Comparison of ENCODE assay signal across 8 cellular contexts in the genomic region with DNA sequence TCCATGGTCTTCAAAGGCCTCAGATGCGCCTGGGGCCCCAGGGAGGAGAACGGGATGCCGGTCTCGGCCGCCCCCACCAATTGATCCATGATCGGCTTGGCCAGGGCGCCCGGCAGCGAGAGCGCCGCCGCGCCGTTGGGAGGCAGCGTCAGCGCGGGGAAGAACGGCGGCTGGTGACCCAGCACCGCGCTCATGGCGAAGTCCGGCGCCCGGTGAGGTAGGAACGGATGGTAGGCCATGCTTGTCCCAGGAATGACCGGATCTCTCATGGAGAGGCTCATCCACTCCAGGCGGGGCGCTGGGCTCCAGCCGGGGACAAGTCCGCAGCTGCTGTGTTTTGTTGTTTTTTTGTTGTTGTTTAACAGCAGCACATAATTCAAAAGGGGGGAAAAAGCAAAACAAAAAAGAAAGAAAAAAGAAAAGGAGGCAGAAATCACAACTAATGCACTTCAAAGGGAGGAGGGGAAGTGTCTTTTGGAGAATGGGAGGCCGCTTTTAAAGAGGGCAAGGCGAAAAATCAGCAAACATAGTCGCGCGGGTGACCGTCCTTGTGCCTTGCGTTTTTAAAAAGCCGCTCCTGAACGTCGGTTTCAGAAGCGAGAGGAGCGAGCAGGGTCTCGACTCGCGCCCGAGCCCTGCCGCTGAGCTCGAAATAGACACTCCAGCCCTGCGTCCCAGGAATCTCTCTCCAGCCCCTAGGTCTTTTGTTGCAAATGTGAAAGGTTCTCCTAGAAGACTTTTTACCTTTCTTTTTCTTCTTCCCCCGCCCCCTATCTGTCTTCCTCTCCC. TPM values are rescaled to one million over a fixed set of nuclear protein-coding genes. Genes with fewer than 3 reads are reported as not detected.
DNase-seq lines count a peak whose midpoint lies in the region; ATAC-seq and TF ChIP-seq lines count a peak whose summit lies in the region.

No MANE protein-coding gene starts in this region.

- peak overlapping the region; percentile 37 for H3K4me2 ChIP-seq in mesendoderm (ENCODE audit: low read length)

- no peak overlapping the region for H4K8ac ChIP-seq in mesendoderm (ENCODE audit: low read depth, low read length)

- H3K36me3 ChIP-seq in BE2C (peaks cover 46% of the 10 kb centered on the region), colonic mucosa (no peaks in the 10 kb centered on the region), mesendoderm (ENCODE audit: control insufficient read depth, insufficient read depth, low read length) (peaks cover 10% of the 10 kb centered on the region)

- H3K9me3 ChIP-seq in BE2C (no peaks in the 10 kb centered on the region), colonic mucosa (no peaks in the 10 kb centered on the region)

- no peak overlapping the region for H2AK5ac ChIP-seq in mesendoderm (ENCODE audit: low read length)

- no peak overlapping the region for H4K5ac ChIP-seq in mesendoderm (ENCODE audit: low read length)

- peak overlapping the region; percentile 93 for H3K18ac ChIP-seq in mesendoderm (ENCODE audit: low read length)

- H2BK120ac ChIP-seq in mesendoderm (ENCODE audit: low read depth, low read length), result peak overlapping the region; percentile 67

- H2BK15ac ChIP-seq in mesendoderm (replicated peaks; ENCODE audit: low read depth), result no peak overlapping the region

- H3K4me1 ChIP-seq in BE2C (peaks cover 5% of the 10 kb centered on the region), colonic mucosa (no peaks in the 10 kb centered on the region), mesendoderm (ENCODE audit: control insufficient read depth, low read depth, low read length) (peaks cover 16% of the 10 kb centered on the region)

- H3K79me2 ChIP-seq in mesendoderm (ENCODE audit: control insufficient read depth, insufficient read depth, low read length), result peaks cover 55% of the 10 kb centered on the region

- ATAC-seq in HG03354 (IDR thresholded peaks at IDR 0.05; ENCODE audit: poor library complexity, severe bottlenecking, unreplicated experiment), result no peak

- intact Hi-C loops in colonic mucosa (cut with DNase I), result loop anchor here (10.0 kb wide), 1 partner anchor 792 kb away; no protein-coding TSS in a partner anchor
- intact Hi-C loops in posterior vena cava (cut with DNase I), result no loop called here

- TF ChIP-seq CTCF in BE2C (IDR thresholded peaks at IDR 0.05; ENCODE audit: low read depth, low read length) (no peak), colonic mucosa (IDR thresholded peaks at IDR 0.05) (no peak)

- H3K23ac ChIP-seq in mesendoderm (ENCODE audit: low read length), result peak overlapping the region; percentile 67

- H3K27ac ChIP-seq in colonic mucosa (peak overlapping the region; percentile 88), mesendoderm (ENCODE audit: low read depth, low read length) (peak overlapping the region; percentile 84)

- peak overlapping the region; percentile 84 for H3K56ac ChIP-seq in mesendoderm (ENCODE audit: low read length)

- DNase-seq in BE2C (no peak), NCI-H1105 (lab: John Stamatoyannopoulos, UW) (peak; percentile 22), colonic mucosa (no peak), mesendoderm (peak; percentile 33), midbrain (lab: John Stamatoyannopoulos, UW) (no peak), putamen (ENCODE audit: low spot score) (no peak), posterior vena cava (ENCODE audit: low spot score) (no peak)

- peak overlapping the region; percentile 91 for H3K4me3 ChIP-seq in BE2C (ENCODE audit: low read depth, low read length)
- peak overlapping the region; percentile 56 for H3K4me3 ChIP-seq in colonic mucosa
- H3K4me3 ChIP-seq in mesendoderm (ENCODE audit: low read length), result peak overlapping the region; percentile 57

- no CpG with 5 or more reads among the region's 51 CpGs for WGBS in mesendoderm (ENCODE audit: extremely low coverage, insufficient coverage, low lambda C conversion rate)

- peak overlapping the region; percentile 48 for H2BK5ac ChIP-seq in mesendoderm (ENCODE audit: low read length)

- H3K9ac ChIP-seq in colonic mucosa (ENCODE audit: low read depth in 2 of 2, low read length in 2 of 2), result peak overlapping the region; percentile 79 to 83
- peak overlapping the region; percentile 80 for H3K9ac ChIP-seq in mesendoderm (ENCODE audit: low read length)

- H3K79me1 ChIP-seq in mesendoderm (ENCODE audit: low read length), result peaks cover 13% of the 10 kb centered on the region

- H3K27me3 ChIP-seq in BE2C (no peaks in the 10 kb centered on the region), colonic mucosa (peaks cover 20% of the 10 kb centered on the region), mesendoderm (ENCODE audit: insufficient read depth, low read length, poor library complexity) (no peaks in the 10 kb centered on the region)

- H3K4ac ChIP-seq in mesendoderm (ENCODE audit: low read depth, low read length), result peak overlapping the region; percentile 88

RNA-seq across cellular contexts. Expression of a gene that starts 0.9 kb away (rescaled TPM):
- polyA plus RNA-seq in BE2C (2012; ENCODE audit: insufficient read depth, insufficient read length, low read depth), result 60.5 TPM
- total RNA-seq in colonic mucosa, result 1 to 10 TPM; 4.8 to 7.2 TPM
- polyA plus RNA-seq in mesendoderm (2013, experiment 1 of 2), result 2.1 TPM
- polyA plus RNA-seq in mesendoderm (2013, experiment 2 of 2), result 2.1 TPM
- total RNA-seq in posterior vena cava, result 1 to 10 TPM; 3.5 to 6.3 TPM

Comparison
In these comparisons a context has a peak if more than half of its experiments do, and no peak if none do; other contexts are left out.
1. DNase-seq: peak in NCI-H1105 (single experiment) and mesendoderm (single experiment); none in BE2C (single experiment), colonic mucosa (single experiment), midbrain (single experiment), putamen (single experiment) and posterior vena cava (single experiment).
2. Peak in every context shown above with its lines, with median percentiles within 50 percentile points of each other: H3K4me3 ChIP-seq.